4 cellular contexts compared by ENCODE assay signal in the genomic region with DNA sequence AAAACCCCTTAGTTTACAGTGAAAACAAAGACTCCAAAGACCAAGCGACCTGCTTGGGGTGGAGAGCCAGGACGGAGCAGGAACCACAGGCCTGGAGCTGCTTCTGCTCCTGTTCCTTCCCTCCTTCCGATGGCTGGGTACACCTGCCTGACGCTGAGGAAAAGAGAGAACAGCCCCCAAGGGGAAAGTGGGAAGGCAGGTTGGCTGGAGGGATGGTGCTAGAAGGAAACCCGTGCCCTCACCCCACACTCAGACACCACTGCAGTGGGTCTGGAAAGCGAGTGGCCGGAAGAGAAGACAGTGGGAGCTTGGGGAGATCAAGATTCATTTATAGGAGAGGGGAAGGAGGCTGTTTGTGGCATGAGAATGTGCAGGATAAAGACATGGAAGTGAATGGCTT. TPM values are rescaled to one million over a fixed set of nuclear protein-coding genes. Genes with fewer than 3 reads are reported as not detected.
"Had no signal": no experiment of that assay in that cellular context is flagged by ENCODE, and none has a peak within 500 bp of the region (broad histone marks: within the 10 kb centered on the region; RNA-seq: fewer than 3 reads in every experiment).

No MANE protein-coding gene starts in this region.

RNA-seq across cellular contexts. Expression of a gene that starts 5.2 kb away (rescaled TPM):
- total RNA-seq: IMR-90 had no signal
- polyA plus RNA-seq: IMR-90, SK-N-SH had no signal

RNA-seq across cellular contexts. Expression of a gene that starts 51.6 kb away (rescaled TPM):
- total RNA-seq: HT-29, IMR-90, M059J had no signal
- polyA plus RNA-seq: IMR-90, SK-N-SH had no signal
